Comparison of ENCODE assay signal across 20 cellular contexts in genomic region chr16:88411951-88412576, GRCh38. TPM values are rescaled to one million over a fixed set of nuclear protein-coding genes. Genes with fewer than 3 reads are reported as not detected.
"Had no signal": no experiment of that assay in that cellular context is flagged by ENCODE, and none has a peak within 500 bp of the region (broad histone marks: within the 10 kb centered on the region; RNA-seq: fewer than 3 reads in every experiment).

No MANE protein-coding gene starts in this region.

- H3K4me3 Mint-ChIP-seq: naive thymus-derived CD4-positive, alpha-beta T cell; stimulated activated naive CD8-positive, alpha-beta T cell treated with anti-CD3 and anti-CD28 coated beads, Interleukin-15, Interleukin-2, amounts not matched to agents 100 ng/mL and 50 ng/mL, for 24 hours had no signal

- H3K9me3 ChIP-seq: heart left ventricle, ovary, right atrium auricular region, testis, tibial nerve, upper lobe of right lung, vagina had no signal

- H3K9me3 Mint-ChIP-seq: naive thymus-derived CD4-positive, alpha-beta T cell; stimulated activated naive CD8-positive, alpha-beta T cell treated with anti-CD3 and anti-CD28 coated beads, Interleukin-15, Interleukin-2, amounts not matched to agents 100 ng/mL and 50 ng/mL, for 24 hours had no signal

- ATAC-seq: heart left ventricle; left colon; naive thymus-derived CD4-positive, alpha-beta T cell; upper lobe of right lung had no signal

- FAIRE-seq: small intestine had no signal

- H3K27me3 ChIP-seq: heart left ventricle, ovary, right atrium auricular region, testis, vagina had no signal

- H3K27ac Mint-ChIP-seq: naive thymus-derived CD4-positive, alpha-beta T cell; stimulated activated naive CD8-positive, alpha-beta T cell treated with anti-CD3 and anti-CD28 coated beads, Interleukin-15, Interleukin-2, amounts not matched to agents 100 ng/mL and 50 ng/mL, for 24 hours had no signal

- H3K27me3 Mint-ChIP-seq: naive thymus-derived CD4-positive, alpha-beta T cell; stimulated activated naive CD8-positive, alpha-beta T cell treated with anti-CD3 and anti-CD28 coated beads, Interleukin-15, Interleukin-2, amounts not matched to agents 100 ng/mL and 50 ng/mL, for 24 hours had no signal

- H3K27ac ChIP-seq: dorsolateral prefrontal cortex, heart left ventricle, ovary, right atrium auricular region, testis, tibial nerve, upper lobe of right lung, vagina had no signal

- H3K36me3 Mint-ChIP-seq: naive thymus-derived CD4-positive, alpha-beta T cell had no signal

- H3K4me3 ChIP-seq: dorsolateral prefrontal cortex, heart left ventricle, ovary, right atrium auricular region, testis, tibial nerve, upper lobe of right lung, vagina had no signal

- H3K36me3 ChIP-seq: heart left ventricle, ovary, right atrium auricular region, tibial nerve, upper lobe of right lung, vagina had no signal

- DNase-seq: cortex of kidney; dorsolateral prefrontal cortex; effector CD8-positive, alpha-beta T cell; foreskin melanocyte; heart left ventricle; hippocampal formation; left colon; mesendoderm; naive thymus-derived CD4-positive, alpha-beta T cell; ovary; small intestine; stimulated activated CD4-positive, alpha-beta T cell treated with anti-CD3 and anti-CD28 coated beads, Interleukin-12 subunit alpha, Interleukin-12 subunit beta, amount 100 ng/mL, for 4 hours; stimulated activated CD4-positive, alpha-beta T cell treated with anti-CD3 and anti-CD28 coated beads, Interleukin-2, amount 100 ng/mL, for 48 hours; testis; upper lobe of right lung had no signal

- H3K4me1 ChIP-seq: right atrium auricular region, testis, upper lobe of right lung, vagina had no signal

RNA-seq across cellular contexts. Expression of gene ZNF469, which starts 29.3 kb away (rescaled TPM):
- polyA plus RNA-seq: neural cell had no signal
